Comparison of ENCODE assay signal across 2 cellular contexts in genomic region chr9:20791682-20792081, GRCh38.
TF ChIP-seq lines count a peak whose summit lies in the region.

No MANE protein-coding gene starts in this region.

TF ChIP-seq in A549, 52 proteins besides CTCF, POLR2A, EP300 and RAD21 (continued from another document):
- TF ChIP-seq MAFK (IDR thresholded peaks at IDR 0.05; ENCODE audit: partially characterized antibody): peak; percentile 70

TF ChIP-seq in GM12878, 131 proteins besides CTCF, POLR2A, EP300 and RAD21 (continued from another document):
- TF ChIP-seq, protein P1, sequence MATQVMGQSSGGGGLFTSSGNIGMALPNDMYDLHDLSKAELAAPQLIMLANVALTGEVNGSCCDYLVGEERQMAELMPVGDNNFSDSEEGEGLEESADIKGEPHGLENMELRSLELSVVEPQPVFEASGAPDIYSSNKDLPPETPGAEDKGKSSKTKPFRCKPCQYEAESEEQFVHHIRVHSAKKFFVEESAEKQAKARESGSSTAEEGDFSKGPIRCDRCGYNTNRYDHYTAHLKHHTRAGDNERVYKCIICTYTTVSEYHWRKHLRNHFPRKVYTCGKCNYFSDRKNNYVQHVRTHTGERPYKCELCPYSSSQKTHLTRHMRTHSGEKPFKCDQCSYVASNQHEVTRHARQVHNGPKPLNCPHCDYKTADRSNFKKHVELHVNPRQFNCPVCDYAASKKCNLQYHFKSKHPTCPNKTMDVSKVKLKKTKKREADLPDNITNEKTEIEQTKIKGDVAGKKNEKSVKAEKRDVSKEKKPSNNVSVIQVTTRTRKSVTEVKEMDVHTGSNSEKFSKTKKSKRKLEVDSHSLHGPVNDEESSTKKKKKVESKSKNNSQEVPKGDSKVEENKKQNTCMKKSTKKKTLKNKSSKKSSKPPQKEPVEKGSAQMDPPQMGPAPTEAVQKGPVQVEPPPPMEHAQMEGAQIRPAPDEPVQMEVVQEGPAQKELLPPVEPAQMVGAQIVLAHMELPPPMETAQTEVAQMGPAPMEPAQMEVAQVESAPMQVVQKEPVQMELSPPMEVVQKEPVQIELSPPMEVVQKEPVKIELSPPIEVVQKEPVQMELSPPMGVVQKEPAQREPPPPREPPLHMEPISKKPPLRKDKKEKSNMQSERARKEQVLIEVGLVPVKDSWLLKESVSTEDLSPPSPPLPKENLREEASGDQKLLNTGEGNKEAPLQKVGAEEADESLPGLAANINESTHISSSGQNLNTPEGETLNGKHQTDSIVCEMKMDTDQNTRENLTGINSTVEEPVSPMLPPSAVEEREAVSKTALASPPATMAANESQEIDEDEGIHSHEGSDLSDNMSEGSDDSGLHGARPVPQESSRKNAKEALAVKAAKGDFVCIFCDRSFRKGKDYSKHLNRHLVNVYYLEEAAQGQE (IDR thresholded peaks at IDR 0.05; ENCODE audit: low read depth, low read length): no peak
- TF ChIP-seq NR2C1 (IDR thresholded peaks at IDR 0.05) (no peak), DPF2 (IDR thresholded peaks at IDR 0.05) (no peak), YBX1 (IDR thresholded peaks at IDR 0.05) (no peak), RFX5 (IDR thresholded peaks at IDR 0.05; ENCODE audit: low read depth, low read length) (no peak), CEBPB (IDR thresholded peaks at IDR 0.05; ENCODE audit: borderline replicate concordance in 1 of 2, low read depth in 2 of 2, low read length in 2 of 2) (no peak), PML (IDR thresholded peaks at IDR 0.05; ENCODE audit: low read length) (no peak), BHLHE40 (IDR thresholded peaks at IDR 0.05; ENCODE audit: borderline replicate concordance in 1 of 2, low read depth in 2 of 2, low read length in 1 of 2) (no peak), BRCA1 (IDR thresholded peaks at IDR 0.05; ENCODE audit: low read depth, low read length) (no peak), EZH2 (IDR thresholded peaks at IDR 0.05; ENCODE audit: borderline replicate concordance, control insufficient read depth, low read depth, low read length) (no peak), POLR2AphosphoS2 (IDR thresholded peaks at IDR 0.05; ENCODE audit: low read depth, low read length) (no peak), ZNF384 (IDR thresholded peaks at IDR 0.05; ENCODE audit: borderline replicate concordance, low read depth, low read length) (no peak)
- TF ChIP-seq, protein P2, sequence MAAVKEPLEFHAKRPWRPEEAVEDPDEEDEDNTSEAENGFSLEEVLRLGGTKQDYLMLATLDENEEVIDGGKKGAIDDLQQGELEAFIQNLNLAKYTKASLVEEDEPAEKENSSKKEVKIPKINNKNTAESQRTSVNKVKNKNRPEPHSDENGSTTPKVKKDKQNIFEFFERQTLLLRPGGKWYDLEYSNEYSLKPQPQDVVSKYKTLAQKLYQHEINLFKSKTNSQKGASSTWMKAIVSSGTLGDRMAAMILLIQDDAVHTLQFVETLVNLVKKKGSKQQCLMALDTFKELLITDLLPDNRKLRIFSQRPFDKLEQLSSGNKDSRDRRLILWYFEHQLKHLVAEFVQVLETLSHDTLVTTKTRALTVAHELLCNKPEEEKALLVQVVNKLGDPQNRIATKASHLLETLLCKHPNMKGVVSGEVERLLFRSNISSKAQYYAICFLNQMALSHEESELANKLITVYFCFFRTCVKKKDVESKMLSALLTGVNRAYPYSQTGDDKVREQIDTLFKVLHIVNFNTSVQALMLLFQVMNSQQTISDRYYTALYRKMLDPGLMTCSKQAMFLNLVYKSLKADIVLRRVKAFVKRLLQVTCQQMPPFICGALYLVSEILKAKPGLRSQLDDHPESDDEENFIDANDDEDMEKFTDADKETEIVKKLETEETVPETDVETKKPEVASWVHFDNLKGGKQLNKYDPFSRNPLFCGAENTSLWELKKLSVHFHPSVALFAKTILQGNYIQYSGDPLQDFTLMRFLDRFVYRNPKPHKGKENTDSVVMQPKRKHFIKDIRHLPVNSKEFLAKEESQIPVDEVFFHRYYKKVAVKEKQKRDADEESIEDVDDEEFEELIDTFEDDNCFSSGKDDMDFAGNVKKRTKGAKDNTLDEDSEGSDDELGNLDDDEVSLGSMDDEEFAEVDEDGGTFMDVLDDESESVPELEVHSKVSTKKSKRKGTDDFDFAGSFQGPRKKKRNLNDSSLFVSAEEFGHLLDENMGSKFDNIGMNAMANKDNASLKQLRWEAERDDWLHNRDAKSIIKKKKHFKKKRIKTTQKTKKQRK (IDR thresholded peaks at IDR 0.05; ENCODE audit: low read depth, low read length): no peak
- TF ChIP-seq, protein P3, sequence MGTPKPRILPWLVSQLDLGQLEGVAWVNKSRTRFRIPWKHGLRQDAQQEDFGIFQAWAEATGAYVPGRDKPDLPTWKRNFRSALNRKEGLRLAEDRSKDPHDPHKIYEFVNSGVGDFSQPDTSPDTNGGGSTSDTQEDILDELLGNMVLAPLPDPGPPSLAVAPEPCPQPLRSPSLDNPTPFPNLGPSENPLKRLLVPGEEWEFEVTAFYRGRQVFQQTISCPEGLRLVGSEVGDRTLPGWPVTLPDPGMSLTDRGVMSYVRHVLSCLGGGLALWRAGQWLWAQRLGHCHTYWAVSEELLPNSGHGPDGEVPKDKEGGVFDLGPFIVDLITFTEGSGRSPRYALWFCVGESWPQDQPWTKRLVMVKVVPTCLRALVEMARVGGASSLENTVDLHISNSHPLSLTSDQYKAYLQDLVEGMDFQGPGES (IDR thresholded peaks at IDR 0.05): no peak
- TF ChIP-seq, protein P4, sequence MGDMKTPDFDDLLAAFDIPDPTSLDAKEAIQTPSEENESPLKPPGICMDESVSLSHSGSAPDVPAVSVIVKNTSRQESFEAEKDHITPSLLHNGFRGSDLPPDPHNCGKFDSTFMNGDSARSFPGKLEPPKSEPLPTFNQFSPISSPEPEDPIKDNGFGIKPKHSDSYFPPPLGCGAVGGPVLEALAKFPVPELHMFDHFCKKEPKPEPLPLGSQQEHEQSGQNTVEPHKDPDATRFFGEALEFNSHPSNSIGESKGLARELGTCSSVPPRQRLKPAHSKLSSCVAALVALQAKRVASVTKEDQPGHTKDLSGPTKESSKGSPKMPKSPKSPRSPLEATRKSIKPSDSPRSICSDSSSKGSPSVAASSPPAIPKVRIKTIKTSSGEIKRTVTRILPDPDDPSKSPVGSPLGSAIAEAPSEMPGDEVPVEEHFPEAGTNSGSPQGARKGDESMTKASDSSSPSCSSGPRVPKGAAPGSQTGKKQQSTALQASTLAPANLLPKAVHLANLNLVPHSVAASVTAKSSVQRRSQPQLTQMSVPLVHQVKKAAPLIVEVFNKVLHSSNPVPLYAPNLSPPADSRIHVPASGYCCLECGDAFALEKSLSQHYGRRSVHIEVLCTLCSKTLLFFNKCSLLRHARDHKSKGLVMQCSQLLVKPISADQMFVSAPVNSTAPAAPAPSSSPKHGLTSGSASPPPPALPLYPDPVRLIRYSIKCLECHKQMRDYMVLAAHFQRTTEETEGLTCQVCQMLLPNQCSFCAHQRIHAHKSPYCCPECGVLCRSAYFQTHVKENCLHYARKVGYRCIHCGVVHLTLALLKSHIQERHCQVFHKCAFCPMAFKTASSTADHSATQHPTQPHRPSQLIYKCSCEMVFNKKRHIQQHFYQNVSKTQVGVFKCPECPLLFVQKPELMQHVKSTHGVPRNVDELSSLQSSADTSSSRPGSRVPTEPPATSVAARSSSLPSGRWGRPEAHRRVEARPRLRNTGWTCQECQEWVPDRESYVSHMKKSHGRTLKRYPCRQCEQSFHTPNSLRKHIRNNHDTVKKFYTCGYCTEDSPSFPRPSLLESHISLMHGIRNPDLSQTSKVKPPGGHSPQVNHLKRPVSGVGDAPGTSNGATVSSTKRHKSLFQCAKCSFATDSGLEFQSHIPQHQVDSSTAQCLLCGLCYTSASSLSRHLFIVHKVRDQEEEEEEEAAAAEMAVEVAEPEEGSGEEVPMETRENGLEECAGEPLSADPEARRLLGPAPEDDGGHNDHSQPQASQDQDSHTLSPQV (IDR thresholded peaks at IDR 0.05): no peak
